26 cellular contexts compared by ENCODE assay signal in genomic region chr1:244212792-244213475, GRCh38.
DNase-seq lines count a peak whose midpoint lies in the region; ATAC-seq, FAIRE-seq and TF ChIP-seq lines count a peak whose summit lies in the region.
"Had no signal": no experiment of that assay in that cellular context is flagged by ENCODE, and none has a peak within 500 bp of the region (broad histone marks: within the 10 kb centered on the region; RNA-seq: fewer than 3 reads in every experiment).

No MANE protein-coding gene starts in this region.

- no peaks in the 10 kb centered on the region for H3K27me3 ChIP-seq in right cardiac atrium (ENCODE audit: control insufficient read depth, insufficient read depth)
- H3K27me3 ChIP-seq: ascending aorta, esophagus squamous epithelium, left lung, neural progenitor cell, tibial artery had no signal

- TF ChIP-seq CTCF in kidney (IDR thresholded peaks at IDR 0.05; ENCODE audit: borderline replicate concordance, extremely low read depth, insufficient read depth), result no peak

- intact Hi-C loops in right cardiac atrium (cut with DNase I) (no loop called here), kidney (cut with DNase I) (no loop called here)

- no peak overlapping the region for H3K27ac Mint-ChIP-seq in activated naive CD8-positive, alpha-beta T cell treated with anti-CD3 and anti-CD28 coated beads for 36 hours
- H3K27ac Mint-ChIP-seq: activated CD8-positive, alpha-beta memory T cell treated with anti-CD3 and anti-CD28 coated beads, Interleukin-2, amount 10 ng/mL, durations not matched to agents 7 days and 5 days; activated naive CD4-positive, alpha-beta T cell treated with anti-CD3 and anti-CD28 coated beads, Interleukin-2, amount 50 U/mL, for 72 hours; neural progenitor cell; T-helper 1 cell treated with Interleukin-12 subunit alpha and Interleukin-12 subunit beta and Interleukin-4 antibody, amounts not matched to agents 30 μg/mL and 1 μg/mL, for 36 hours had no signal

- H3K36me3 Mint-ChIP-seq in activated naive CD8-positive, alpha-beta T cell treated with anti-CD3 and anti-CD28 coated beads for 36 hours, result no peaks in the 10 kb centered on the region
- H3K36me3 Mint-ChIP-seq: activated CD8-positive, alpha-beta memory T cell treated with anti-CD3 and anti-CD28 coated beads, Interleukin-2, amount 10 ng/mL, durations not matched to agents 7 days and 5 days; activated naive CD4-positive, alpha-beta T cell treated with anti-CD3 and anti-CD28 coated beads, Interleukin-2, amount 50 U/mL, for 72 hours; neural progenitor cell had no signal

- H3K9me3 ChIP-seq in right cardiac atrium (ENCODE audit: control insufficient read depth, low read length) (no peaks in the 10 kb centered on the region), kidney (ENCODE audit: control insufficient read depth in 1 of 2, low read length in 2 of 2) (no peaks in the 10 kb centered on the region)
- H3K9me3 ChIP-seq: ascending aorta, esophagus squamous epithelium, left lung, prostate gland, tibial artery had no signal

- H3K27ac ChIP-seq in right cardiac atrium (ENCODE audit: low read length) (no peak overlapping the region), kidney (ENCODE audit: low read depth in 2 of 2, low read length in 2 of 2) (no peak overlapping the region)
- H3K27ac ChIP-seq: ascending aorta, KMS-11, left lung, neural progenitor cell, tibial artery had no signal

- ATAC-seq in SK-N-SH treated with all-trans-retinoic acid at 6 μM for 48 hours, result no peak
- peak; percentile 53 to 84 for ATAC-seq in right cardiac atrium
- ATAC-seq: activated CD8-positive, alpha-beta memory T cell treated with anti-CD3 and anti-CD28 coated beads, Interleukin-2, amount 10 ng/mL, durations not matched to agents 7 days and 5 days; left lung; stimulated activated naive CD8-positive, alpha-beta T cell treated with anti-CD3 and anti-CD28 coated beads, Interleukin-15, Interleukin-2, amounts not matched to agents 100 U/mL and 50 U/mL, for 24 hours had no signal

- peaks cover 3% of the 10 kb centered on the region for H3K9me3 Mint-ChIP-seq in activated naive CD8-positive, alpha-beta T cell treated with anti-CD3 and anti-CD28 coated beads for 36 hours
- H3K9me3 Mint-ChIP-seq: activated naive CD4-positive, alpha-beta T cell treated with anti-CD3 and anti-CD28 coated beads, Interleukin-2, amount 50 U/mL, for 72 hours; T-helper 1 cell treated with Interleukin-12 subunit alpha and Interleukin-12 subunit beta and Interleukin-4 antibody, amounts not matched to agents 30 μg/mL and 1 μg/mL, for 36 hours had no signal

- H3K9ac ChIP-seq in kidney (ENCODE audit: low read length in 2 of 2), result no peak overlapping the region
- H3K9ac ChIP-seq: KMS-11, neural progenitor cell had no signal

- peaks cover 4% of the 10 kb centered on the region for H3K4me1 ChIP-seq in right cardiac atrium (ENCODE audit: control insufficient read depth, insufficient read depth, low read length)
- peaks cover 0 to 11% of the 10 kb centered on the region in 2 donors for H3K4me1 ChIP-seq in kidney (ENCODE audit: control insufficient read depth in 1 of 2, insufficient read depth in 1 of 2, low read depth in 1 of 2, low read length in 2 of 2)
- H3K4me1 ChIP-seq: neural progenitor cell had no signal

- WGBS in right cardiac atrium, result 46% methylated on average over 8 of the region's 8 CpGs

- no peak for FAIRE-seq in kidney (lab: Jason Lieb, UNC)

- H3K36me3 ChIP-seq in kidney (ENCODE audit: control insufficient read depth in 1 of 2, insufficient read depth in 2 of 2, low read length in 2 of 2), result no peaks in the 10 kb centered on the region
- H3K36me3 ChIP-seq: ascending aorta, esophagus squamous epithelium, left lung, neural progenitor cell, prostate gland, tibial artery had no signal

- no peak overlapping the region for H3K4me3 Mint-ChIP-seq in activated naive CD8-positive, alpha-beta T cell treated with anti-CD3 and anti-CD28 coated beads for 36 hours
- H3K4me3 Mint-ChIP-seq: activated CD8-positive, alpha-beta memory T cell treated with anti-CD3 and anti-CD28 coated beads, Interleukin-2, amount 10 ng/mL, durations not matched to agents 7 days and 5 days; CD14-positive monocyte; neural progenitor cell; T-helper 1 cell treated with Interleukin-12 subunit alpha and Interleukin-12 subunit beta and Interleukin-4 antibody, amounts not matched to agents 30 μg/mL and 1 μg/mL, for 36 hours had no signal

- H3K4me3 ChIP-seq in right cardiac atrium (ENCODE audit: low read length) (no peak overlapping the region), kidney (ENCODE audit: low read length in 2 of 2) (no peak overlapping the region)
- H3K4me3 ChIP-seq: ascending aorta, esophagus squamous epithelium, left lung, neural progenitor cell, prostate gland, tibial artery had no signal

- H3K27me3 Mint-ChIP-seq in activated naive CD8-positive, alpha-beta T cell treated with anti-CD3 and anti-CD28 coated beads for 36 hours, result no peaks in the 10 kb centered on the region

- no peaks in the 10 kb centered on the region for H3K4me1 Mint-ChIP-seq in activated naive CD8-positive, alpha-beta T cell treated with anti-CD3 and anti-CD28 coated beads for 36 hours
- H3K4me1 Mint-ChIP-seq: activated CD8-positive, alpha-beta memory T cell treated with anti-CD3 and anti-CD28 coated beads, Interleukin-2, amount 10 ng/mL, durations not matched to agents 7 days and 5 days had no signal

- DNase-seq in NCI-H1092 (lab: John Stamatoyannopoulos, UW), result peak; percentile 8
- peak in 2 of 3 donors; percentile 47 to 70 for DNase-seq in right cardiac atrium
- DNase-seq in putamen (ENCODE audit: low spot score), result peak; percentile 79
- no peak for DNase-seq in kidney
- no peak for DNase-seq in NOMO-1 treated with dmso at 0.1 percent for 144 hours (lab: John Stamatoyannopoulos, UW; ENCODE audit: unreplicated experiment)
- no peak for DNase-seq in cerebellar cortex (ENCODE audit: low spot score)
- no peak for DNase-seq in activated naive CD8-positive, alpha-beta T cell treated with anti-CD3 and anti-CD28 coated beads for 36 hours
- DNase-seq: activated CD8-positive, alpha-beta memory T cell treated with anti-CD3 and anti-CD28 coated beads, Interleukin-2, amount 10 ng/mL, durations not matched to agents 7 days and 5 days; effector CD8-positive, alpha-beta T cell; esophagus squamous epithelium; left lung; MV-4-11; NCI-H1694 treated with DMSO at 0.1 percent for 48 hours; NCI-H774; SIG-M5; stimulated activated CD4-positive, alpha-beta T cell treated with anti-CD3 and anti-CD28 coated beads, Interleukin-2, amount 100 ng/mL, for 48 hours; stimulated activated naive CD8-positive, alpha-beta T cell treated with anti-CD3 and anti-CD28 coated beads, Interleukin-15, Interleukin-2, amounts not matched to agents 100 U/mL and 50 U/mL, for 24 hours; tibial artery had no signal

TF ChIP-seq in SK-N-SH treated with all-trans-retinoic acid at 6 μM for 48 hours, 23 proteins besides CTCF, POLR2A, EP300 and RAD21:
- TF ChIP-seq BACH2 (CRISPR knock-in tag; IDR thresholded peaks at IDR 0.05; ENCODE audit: borderline replicate concordance) (no peak), TCF4 (CRISPR knock-in tag; IDR thresholded peaks at IDR 0.05; ENCODE audit: borderline replicate concordance) (no peak), PPARA (CRISPR knock-in tag; IDR thresholded peaks at IDR 0.05; ENCODE audit: borderline replicate concordance) (no peak), OSR1 (CRISPR knock-in tag; IDR thresholded peaks at IDR 0.05) (0 out of 2 replicates have a peak, but pooled peaks have one; percentile 23), ZNF70 (CRISPR knock-in tag; IDR thresholded peaks at IDR 0.05) (no peak)

Comparison
In these comparisons a context has a peak if more than half of its experiments do, and no peak if none do; other contexts are left out.
1. DNase-seq: peak in NCI-H1092 (single experiment), right cardiac atrium (2 of 3) and putamen (single experiment); none in kidney (single experiment), NOMO-1 treated with dmso at 0.1 percent for 144 hours (single experiment), cerebellar cortex (single experiment) and activated naive CD8-positive, alpha-beta T cell treated with anti-CD3 and anti-CD28 coated beads for 36 hours (single experiment).